ENCODE assay signal across 1 cellular context in genomic region chr20:1842281-1842680, GRCh38.
TF ChIP-seq lines count a peak whose summit lies in the region.

No MANE protein-coding gene starts in this region.

TF ChIP-seq in IMR-90, 13 proteins besides CTCF, POLR2A, EP300 and RAD21:
- TF ChIP-seq CHD1 (IDR thresholded peaks at IDR 0.05; ENCODE audit: low read depth, low read length) (no peak), RFX5 (IDR thresholded peaks at IDR 0.05; ENCODE audit: low read depth, low read length) (no peak), RCOR1 (IDR thresholded peaks at IDR 0.05; ENCODE audit: insufficient replicate concordance, low read length) (no peak)
- TF ChIP-seq, protein P1, sequence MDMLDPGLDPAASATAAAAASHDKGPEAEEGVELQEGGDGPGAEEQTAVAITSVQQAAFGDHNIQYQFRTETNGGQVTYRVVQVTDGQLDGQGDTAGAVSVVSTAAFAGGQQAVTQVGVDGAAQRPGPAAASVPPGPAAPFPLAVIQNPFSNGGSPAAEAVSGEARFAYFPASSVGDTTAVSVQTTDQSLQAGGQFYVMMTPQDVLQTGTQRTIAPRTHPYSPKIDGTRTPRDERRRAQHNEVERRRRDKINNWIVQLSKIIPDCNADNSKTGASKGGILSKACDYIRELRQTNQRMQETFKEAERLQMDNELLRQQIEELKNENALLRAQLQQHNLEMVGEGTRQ (IDR thresholded peaks at IDR 0.05; ENCODE audit: low read depth, low read length): no peak
TF ChIP-seq in IMR-90: peak in this region for 0.
